ENCODE assay signal across 8 cellular contexts in genomic region chr4:26583865-26584652, GRCh38. TPM values are rescaled to one million over a fixed set of nuclear protein-coding genes. Genes with fewer than 3 reads are reported as not detected.
DNase-seq lines count a peak whose midpoint lies in the region; ATAC-seq and TF ChIP-seq lines count a peak whose summit lies in the region.

A gene with protein sequence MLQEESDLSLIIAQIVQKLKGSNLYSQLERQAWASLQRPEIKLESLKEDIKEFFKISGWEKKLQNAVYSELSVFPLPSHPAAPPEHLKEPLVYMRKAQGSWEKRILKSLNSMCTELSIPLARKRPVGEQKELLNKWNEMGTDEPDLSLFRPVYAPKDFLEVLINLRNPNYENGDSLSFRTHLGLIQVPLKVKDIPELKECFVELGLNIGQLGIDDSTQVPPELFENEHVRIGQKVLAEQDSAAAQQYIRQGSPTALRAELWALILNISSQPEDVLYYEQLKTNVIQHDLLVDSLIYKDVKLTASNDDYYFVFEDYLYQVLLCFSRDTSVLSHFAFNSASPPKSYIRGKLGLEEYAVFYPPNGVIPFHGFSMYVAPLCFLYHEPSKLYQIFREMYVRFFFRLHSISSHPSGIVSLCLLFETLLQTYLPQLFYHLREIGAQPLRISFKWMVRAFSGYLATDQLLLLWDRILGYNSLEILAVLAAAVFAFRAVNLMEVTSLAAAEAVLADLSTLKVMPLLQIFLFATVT (plus strand): TSS chr4:26584084. CDS start chr4:26584194, 110 bp downstream.

- intact Hi-C loops in Panc1 (cut with micrococcal nuclease; ENCODE audit: unreplicated experiment) = no loop called here

- H3K4me3 Mint-ChIP-seq in naive B cell = peak within 1 kb of the TSS; percentile 93 to 98 (median 95)
- peak within 1 kb of the TSS; percentile 95 for H3K4me3 Mint-ChIP-seq in stimulated activated memory B cell treated with anti-CD40 and anti-IgM and Interleukin-4, amounts not matched to agents 10 μg/mL and 1 μg/mL and 100 μg/mL, for 72 hours

- H3K27me3 ChIP-seq in KMS-11 (ENCODE audit: insufficient read depth, low read depth) (no peaks in the 10 kb centered on the region), Panc1 (ENCODE audit: control insufficient read depth, insufficient read depth, low read length) (no peaks in the 10 kb centered on the region)

- no peaks in the 10 kb centered on the region for H3K36me3 ChIP-seq in KMS-11 (ENCODE audit: insufficient read depth)
- peaks cover 2% of the 10 kb centered on the region; the same call in 1 of the 2 replicates for H3K36me3 ChIP-seq in Panc1 (ENCODE audit: control insufficient read depth, insufficient read depth, low read length)

- H3K9me3 ChIP-seq in Panc1 (ENCODE audit: control insufficient read depth, insufficient read depth, low read depth, low read length) = no peaks in the 10 kb centered on the region

- H3K4me1 ChIP-seq in KMS-11 (ENCODE audit: low read depth, poor library complexity, severe bottlenecking) (peaks cover 5% of the 10 kb centered on the region), Panc1 (ENCODE audit: control insufficient read depth, insufficient read depth, low read length) (no peaks in the 10 kb centered on the region)

- no peaks in the 10 kb centered on the region for H3K79me2 ChIP-seq in KMS-11 (ENCODE audit: insufficient read depth, low read depth)

- ATAC-seq in GM21786 (IDR thresholded peaks at IDR 0.05; ENCODE audit: unreplicated experiment) = peak; percentile 100
- peak; percentile 100 for ATAC-seq in Panc1
- peak; percentile 89 for ATAC-seq in naive B cell (ENCODE audit: low read depth in 2 of 2)
- ATAC-seq in stimulated activated memory B cell treated with anti-CD40 and anti-IgM and Interleukin-4, amounts not matched to agents 10 μg/mL and 1 μg/mL and 100 μg/mL, for 72 hours = peak; percentile 99

- no peaks in the 10 kb centered on the region for H4K20me1 ChIP-seq in KMS-11 (ENCODE audit: insufficient read depth)

- H3K27ac ChIP-seq in KMS-11 = peak within 1 kb of the TSS; percentile 53
- H3K27ac ChIP-seq in Panc1 (ENCODE audit: low read length) = peak within 1 kb of the TSS; percentile 73

- DNase-seq in DMS79 treated with DMSO at 0.1 percent for 48 hours (lab: John Stamatoyannopoulos, UW) (peak; percentile 57), Panc1 (ENCODE audit: low read depth, low spot score) (peak; percentile 39), activated T-helper 1 cell treated with Interleukin-2 at 50 U/mL for 16 hours (ENCODE audit: low read depth) (peak; percentile 73), fibroblast of gingiva (ENCODE audit: low read depth) (peak; percentile 86), naive B cell (peak; percentile 83)

- peak within 1 kb of the TSS; percentile 88 for H3K4me2 ChIP-seq in KMS-11

- H3K27ac Mint-ChIP-seq in naive B cell = peak within 1 kb of the TSS; percentile 68 to 99 (median 96)
- peak within 1 kb of the TSS; percentile 94 for H3K27ac Mint-ChIP-seq in stimulated activated memory B cell treated with anti-CD40 and anti-IgM and Interleukin-4, amounts not matched to agents 10 μg/mL and 1 μg/mL and 100 μg/mL, for 72 hours

- H3K36me3 Mint-ChIP-seq in naive B cell = no peaks in the 10 kb centered on the region
- peaks cover 8% of the 10 kb centered on the region for H3K36me3 Mint-ChIP-seq in stimulated activated memory B cell treated with anti-CD40 and anti-IgM and Interleukin-4, amounts not matched to agents 10 μg/mL and 1 μg/mL and 100 μg/mL, for 72 hours

- H3K9me3 Mint-ChIP-seq in naive B cell = no peaks in the 10 kb centered on the region
- H3K9me3 Mint-ChIP-seq in stimulated activated memory B cell treated with anti-CD40 and anti-IgM and Interleukin-4, amounts not matched to agents 10 μg/mL and 1 μg/mL and 100 μg/mL, for 72 hours = no peaks in the 10 kb centered on the region

- H3K9ac ChIP-seq in KMS-11 = peak within 1 kb of the TSS; percentile 49; the same call in 1 of the 2 replicates

- in situ Hi-C loops in Panc1 (cut with HindIII; ENCODE audit: low pct_unique_long_range_greater_than_20kb, low sequenced_read_pairs) = no loop called here

- peak within 1 kb of the TSS; percentile 53 for H3K4me3 ChIP-seq in KMS-11 (IDR thresholded peaks at IDR 0.05; ENCODE audit: insufficient read depth, low read depth, low read length)
- H3K4me3 ChIP-seq in Panc1 (ENCODE audit: low read depth in 2 of 2, low read length in 2 of 2) = peak within 1 kb of the TSS; percentile 57 to 82

- peaks cover 0 to 4% (median 0%) of the 10 kb centered on the region in 3 donors for H3K27me3 Mint-ChIP-seq in naive B cell
- H3K27me3 Mint-ChIP-seq in stimulated activated memory B cell treated with anti-CD40 and anti-IgM and Interleukin-4, amounts not matched to agents 10 μg/mL and 1 μg/mL and 100 μg/mL, for 72 hours = no peaks in the 10 kb centered on the region

- TF ChIP-seq CTCF in KMS-11 (conservative IDR thresholded peaks at IDR 0.05; ENCODE audit: low read depth, low read length) = no peak
- TF ChIP-seq CTCF in Panc1 (IDR thresholded peaks at IDR 0.05) = no peak

- CTCF ChIA-PET in Panc1 (lab: Charles Lee) = interaction anchor here (0.6 kb wide), 1 partner anchor 18 kb away, joined by 5 read pairs; no protein-coding TSS in a partner anchor

- BruUV-seq in Panc1 (replicated peaks; lab: Mats Ljungman, UMichigan) = no TSS peak

- POLR2A ChIA-PET in Panc1 (lab: Charles Lee) = interaction anchor here (0.6 to 0.7 kb wide), 2 partner anchors 271 to 401 kb away, joined by 3 read pairs; no protein-coding TSS in a partner anchor

- peaks cover 19 to 32% (median 26%) of the 10 kb centered on the region in 3 donors for H3K4me1 Mint-ChIP-seq in naive B cell
- peaks cover 30% of the 10 kb centered on the region for H3K4me1 Mint-ChIP-seq in stimulated activated memory B cell treated with anti-CD40 and anti-IgM and Interleukin-4, amounts not matched to agents 10 μg/mL and 1 μg/mL and 100 μg/mL, for 72 hours

- H2AFZ ChIP-seq in KMS-11 (ENCODE audit: low read depth) = peak within 1 kb of the TSS; percentile 77

RNA-seq across cellular contexts. Expression of the gene that starts here (rescaled TPM):
- 2.2 TPM for total RNA-seq in Panc1 (2021; ENCODE audit: unreplicated experiment)
- 1.0 TPM for polyA plus RNA-seq in Panc1 (2012; ENCODE audit: insufficient read length)
- polyA plus RNA-seq in naive B cell (ENCODE audit: low read depth in 6 of 6) = 10 to 100 TPM in 1 of 6 donors, 1 to 10 TPM in 5; 2.1 to 13.7 (median 3.7) TPM

Comparison
In these comparisons a context has a peak if more than half of its experiments do, and no peak if none do; other contexts are left out.
1. Peak in every context shown above with its lines: DNase-seq, ATAC-seq, H3K4me3 ChIP-seq and H3K27ac ChIP-seq.